In the genomic region with DNA sequence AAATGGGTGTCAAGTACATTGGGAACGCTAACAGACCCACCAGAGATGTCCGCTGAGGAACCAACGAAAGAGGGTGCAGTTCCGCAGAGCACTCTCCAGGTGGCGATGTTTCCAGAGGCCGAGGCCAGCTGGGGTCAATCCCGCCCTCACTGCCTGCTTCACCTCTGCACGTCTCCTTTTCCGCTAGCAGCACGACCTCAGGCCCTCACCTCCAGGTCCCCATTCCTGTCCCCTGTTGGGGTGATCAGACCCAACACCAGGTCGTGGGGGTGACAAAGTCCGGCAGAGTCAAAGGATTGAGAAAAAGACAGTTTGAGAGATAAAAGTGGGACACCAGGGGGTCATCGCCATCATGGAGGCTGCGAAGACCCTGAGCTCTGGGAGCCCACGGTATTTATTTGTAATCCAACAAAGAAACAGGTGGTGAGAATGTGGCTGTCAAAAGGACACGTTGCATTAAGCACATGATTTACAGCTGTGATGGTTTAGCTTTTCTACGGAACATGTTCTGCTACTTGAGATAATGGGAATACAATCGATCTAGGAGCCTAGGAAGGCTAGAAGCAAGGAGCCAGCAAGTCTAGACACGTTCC, we compare ENCODE assay signal across 2 cellular contexts.
TF ChIP-seq lines count a peak whose summit lies in the region.

No MANE protein-coding gene starts in this region.

TF ChIP-seq in SK-N-SH treated with all-trans-retinoic acid at 6 μM for 48 hours, 23 proteins besides CTCF, POLR2A, EP300 and RAD21:
- TF ChIP-seq ZC3H10 (CRISPR knock-in tag; IDR thresholded peaks at IDR 0.05) (no peak), SNAI2 (CRISPR knock-in tag; IDR thresholded peaks at IDR 0.05) (no peak)
TF ChIP-seq in SK-N-SH treated with all-trans-retinoic acid at 6 μM for 48 hours: peak in this region for 0.

TF ChIP-seq in HepG2, 621 proteins besides CTCF, POLR2A, EP300 and RAD21 (continues in another document):
- peak; percentile 86 for TF ChIP-seq STAG1 (CRISPR knock-in tag; IDR thresholded peaks at IDR 0.05)
- no peak for TF ChIP-seq JUN (CRISPR knock-in tag; IDR thresholded peaks at IDR 0.05)
- TF ChIP-seq, protein P1, sequence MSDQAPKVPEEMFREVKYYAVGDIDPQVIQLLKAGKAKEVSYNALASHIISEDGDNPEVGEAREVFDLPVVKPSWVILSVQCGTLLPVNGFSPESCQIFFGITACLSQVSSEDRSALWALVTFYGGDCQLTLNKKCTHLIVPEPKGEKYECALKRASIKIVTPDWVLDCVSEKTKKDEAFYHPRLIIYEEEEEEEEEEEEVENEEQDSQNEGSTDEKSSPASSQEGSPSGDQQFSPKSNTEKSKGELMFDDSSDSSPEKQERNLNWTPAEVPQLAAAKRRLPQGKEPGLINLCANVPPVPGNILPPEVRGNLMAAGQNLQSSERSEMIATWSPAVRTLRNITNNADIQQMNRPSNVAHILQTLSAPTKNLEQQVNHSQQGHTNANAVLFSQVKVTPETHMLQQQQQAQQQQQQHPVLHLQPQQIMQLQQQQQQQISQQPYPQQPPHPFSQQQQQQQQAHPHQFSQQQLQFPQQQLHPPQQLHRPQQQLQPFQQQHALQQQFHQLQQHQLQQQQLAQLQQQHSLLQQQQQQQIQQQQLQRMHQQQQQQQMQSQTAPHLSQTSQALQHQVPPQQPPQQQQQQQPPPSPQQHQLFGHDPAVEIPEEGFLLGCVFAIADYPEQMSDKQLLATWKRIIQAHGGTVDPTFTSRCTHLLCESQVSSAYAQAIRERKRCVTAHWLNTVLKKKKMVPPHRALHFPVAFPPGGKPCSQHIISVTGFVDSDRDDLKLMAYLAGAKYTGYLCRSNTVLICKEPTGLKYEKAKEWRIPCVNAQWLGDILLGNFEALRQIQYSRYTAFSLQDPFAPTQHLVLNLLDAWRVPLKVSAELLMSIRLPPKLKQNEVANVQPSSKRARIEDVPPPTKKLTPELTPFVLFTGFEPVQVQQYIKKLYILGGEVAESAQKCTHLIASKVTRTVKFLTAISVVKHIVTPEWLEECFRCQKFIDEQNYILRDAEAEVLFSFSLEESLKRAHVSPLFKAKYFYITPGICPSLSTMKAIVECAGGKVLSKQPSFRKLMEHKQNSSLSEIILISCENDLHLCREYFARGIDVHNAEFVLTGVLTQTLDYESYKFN (CRISPR knock-in tag; conservative IDR thresholded peaks at IDR 0.05), result no peak
- TF ChIP-seq, protein P2, sequence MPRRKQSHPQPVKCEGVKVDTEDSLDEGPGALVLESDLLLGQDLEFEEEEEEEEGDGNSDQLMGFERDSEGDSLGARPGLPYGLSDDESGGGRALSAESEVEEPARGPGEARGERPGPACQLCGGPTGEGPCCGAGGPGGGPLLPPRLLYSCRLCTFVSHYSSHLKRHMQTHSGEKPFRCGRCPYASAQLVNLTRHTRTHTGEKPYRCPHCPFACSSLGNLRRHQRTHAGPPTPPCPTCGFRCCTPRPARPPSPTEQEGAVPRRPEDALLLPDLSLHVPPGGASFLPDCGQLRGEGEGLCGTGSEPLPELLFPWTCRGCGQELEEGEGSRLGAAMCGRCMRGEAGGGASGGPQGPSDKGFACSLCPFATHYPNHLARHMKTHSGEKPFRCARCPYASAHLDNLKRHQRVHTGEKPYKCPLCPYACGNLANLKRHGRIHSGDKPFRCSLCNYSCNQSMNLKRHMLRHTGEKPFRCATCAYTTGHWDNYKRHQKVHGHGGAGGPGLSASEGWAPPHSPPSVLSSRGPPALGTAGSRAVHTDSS (CRISPR knock-in tag; conservative IDR thresholded peaks at IDR 0.05), result no peak
- TF ChIP-seq ZNF605 (CRISPR knock-in tag; IDR thresholded peaks at IDR 0.05), result no peak
- no peak for TF ChIP-seq SP2 (CRISPR knock-in tag; IDR thresholded peaks at IDR 0.05)
- TF ChIP-seq MAZ (IDR thresholded peaks at IDR 0.05; ENCODE audit: borderline replicate concordance, low read depth, low read length), result no peak
- TF ChIP-seq MAZ (CRISPR knock-in tag; IDR thresholded peaks at IDR 0.05; ENCODE audit: low read depth), result no peak
- no peak for TF ChIP-seq ZSCAN20 (CRISPR knock-in tag; IDR thresholded peaks at IDR 0.05; ENCODE audit: borderline replicate concordance)
- TF ChIP-seq PHF21A (CRISPR knock-in tag; IDR thresholded peaks at IDR 0.05), result no peak
- no peak for TF ChIP-seq FOSL1 (CRISPR knock-in tag; IDR thresholded peaks at IDR 0.05; ENCODE audit: borderline replicate concordance)
- TF ChIP-seq POLR2G (IDR thresholded peaks at IDR 0.05; ENCODE audit: low read depth, low read length), result no peak
- no peak for TF ChIP-seq ZNF441 (CRISPR knock-in tag; IDR thresholded peaks at IDR 0.05; ENCODE audit: borderline replicate concordance)
- no peak for TF ChIP-seq MAFF (IDR thresholded peaks at IDR 0.05; ENCODE audit: low read depth, low read length)
- no peak for TF ChIP-seq ZNF382 (CRISPR knock-in tag; IDR thresholded peaks at IDR 0.05; ENCODE audit: borderline replicate concordance)
- no peak for TF ChIP-seq HNRNPH1 (optimal IDR thresholded peaks at IDR 0.05; ENCODE audit: low read depth, low read length)
- TF ChIP-seq, protein P3, sequence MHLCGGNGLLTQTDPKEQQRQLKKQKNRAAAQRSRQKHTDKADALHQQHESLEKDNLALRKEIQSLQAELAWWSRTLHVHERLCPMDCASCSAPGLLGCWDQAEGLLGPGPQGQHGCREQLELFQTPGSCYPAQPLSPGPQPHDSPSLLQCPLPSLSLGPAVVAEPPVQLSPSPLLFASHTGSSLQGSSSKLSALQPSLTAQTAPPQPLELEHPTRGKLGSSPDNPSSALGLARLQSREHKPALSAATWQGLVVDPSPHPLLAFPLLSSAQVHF (CRISPR knock-in tag; IDR thresholded peaks at IDR 0.05), result no peak
- no peak for TF ChIP-seq ZNF34 (CRISPR knock-in tag; IDR thresholded peaks at IDR 0.05; ENCODE audit: borderline replicate concordance)
- TF ChIP-seq MEF2D (CRISPR knock-in tag; IDR thresholded peaks at IDR 0.05), result no peak
- TF ChIP-seq, protein P4, sequence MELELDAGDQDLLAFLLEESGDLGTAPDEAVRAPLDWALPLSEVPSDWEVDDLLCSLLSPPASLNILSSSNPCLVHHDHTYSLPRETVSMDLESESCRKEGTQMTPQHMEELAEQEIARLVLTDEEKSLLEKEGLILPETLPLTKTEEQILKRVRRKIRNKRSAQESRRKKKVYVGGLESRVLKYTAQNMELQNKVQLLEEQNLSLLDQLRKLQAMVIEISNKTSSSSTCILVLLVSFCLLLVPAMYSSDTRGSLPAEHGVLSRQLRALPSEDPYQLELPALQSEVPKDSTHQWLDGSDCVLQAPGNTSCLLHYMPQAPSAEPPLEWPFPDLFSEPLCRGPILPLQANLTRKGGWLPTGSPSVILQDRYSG (CRISPR knock-in tag; IDR thresholded peaks at IDR 0.05), result no peak
- TF ChIP-seq, protein P5, sequence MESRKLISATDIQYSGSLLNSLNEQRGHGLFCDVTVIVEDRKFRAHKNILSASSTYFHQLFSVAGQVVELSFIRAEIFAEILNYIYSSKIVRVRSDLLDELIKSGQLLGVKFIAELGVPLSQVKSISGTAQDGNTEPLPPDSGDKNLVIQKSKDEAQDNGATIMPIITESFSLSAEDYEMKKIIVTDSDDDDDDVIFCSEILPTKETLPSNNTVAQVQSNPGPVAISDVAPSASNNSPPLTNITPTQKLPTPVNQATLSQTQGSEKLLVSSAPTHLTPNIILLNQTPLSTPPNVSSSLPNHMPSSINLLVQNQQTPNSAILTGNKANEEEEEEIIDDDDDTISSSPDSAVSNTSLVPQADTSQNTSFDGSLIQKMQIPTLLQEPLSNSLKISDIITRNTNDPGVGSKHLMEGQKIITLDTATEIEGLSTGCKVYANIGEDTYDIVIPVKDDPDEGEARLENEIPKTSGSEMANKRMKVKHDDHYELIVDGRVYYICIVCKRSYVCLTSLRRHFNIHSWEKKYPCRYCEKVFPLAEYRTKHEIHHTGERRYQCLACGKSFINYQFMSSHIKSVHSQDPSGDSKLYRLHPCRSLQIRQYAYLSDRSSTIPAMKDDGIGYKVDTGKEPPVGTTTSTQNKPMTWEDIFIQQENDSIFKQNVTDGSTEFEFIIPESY (CRISPR knock-in tag; IDR thresholded peaks at IDR 0.05), result peak; percentile 82
- TF ChIP-seq IRF2 (CRISPR knock-in tag; IDR thresholded peaks at IDR 0.05), result no peak
- TF ChIP-seq, protein P6, sequence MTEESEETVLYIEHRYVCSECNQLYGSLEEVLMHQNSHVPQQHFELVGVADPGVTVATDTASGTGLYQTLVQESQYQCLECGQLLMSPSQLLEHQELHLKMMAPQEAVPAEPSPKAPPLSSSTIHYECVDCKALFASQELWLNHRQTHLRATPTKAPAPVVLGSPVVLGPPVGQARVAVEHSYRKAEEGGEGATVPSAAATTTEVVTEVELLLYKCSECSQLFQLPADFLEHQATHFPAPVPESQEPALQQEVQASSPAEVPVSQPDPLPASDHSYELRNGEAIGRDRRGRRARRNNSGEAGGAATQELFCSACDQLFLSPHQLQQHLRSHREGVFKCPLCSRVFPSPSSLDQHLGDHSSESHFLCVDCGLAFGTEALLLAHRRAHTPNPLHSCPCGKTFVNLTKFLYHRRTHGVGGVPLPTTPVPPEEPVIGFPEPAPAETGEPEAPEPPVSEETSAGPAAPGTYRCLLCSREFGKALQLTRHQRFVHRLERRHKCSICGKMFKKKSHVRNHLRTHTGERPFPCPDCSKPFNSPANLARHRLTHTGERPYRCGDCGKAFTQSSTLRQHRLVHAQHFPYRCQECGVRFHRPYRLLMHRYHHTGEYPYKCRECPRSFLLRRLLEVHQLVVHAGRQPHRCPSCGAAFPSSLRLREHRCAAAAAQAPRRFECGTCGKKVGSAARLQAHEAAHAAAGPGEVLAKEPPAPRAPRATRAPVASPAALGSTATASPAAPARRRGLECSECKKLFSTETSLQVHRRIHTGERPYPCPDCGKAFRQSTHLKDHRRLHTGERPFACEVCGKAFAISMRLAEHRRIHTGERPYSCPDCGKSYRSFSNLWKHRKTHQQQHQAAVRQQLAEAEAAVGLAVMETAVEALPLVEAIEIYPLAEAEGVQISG (CRISPR knock-in tag; IDR thresholded peaks at IDR 0.05), result peak; percentile 53
- TF ChIP-seq, protein P7, sequence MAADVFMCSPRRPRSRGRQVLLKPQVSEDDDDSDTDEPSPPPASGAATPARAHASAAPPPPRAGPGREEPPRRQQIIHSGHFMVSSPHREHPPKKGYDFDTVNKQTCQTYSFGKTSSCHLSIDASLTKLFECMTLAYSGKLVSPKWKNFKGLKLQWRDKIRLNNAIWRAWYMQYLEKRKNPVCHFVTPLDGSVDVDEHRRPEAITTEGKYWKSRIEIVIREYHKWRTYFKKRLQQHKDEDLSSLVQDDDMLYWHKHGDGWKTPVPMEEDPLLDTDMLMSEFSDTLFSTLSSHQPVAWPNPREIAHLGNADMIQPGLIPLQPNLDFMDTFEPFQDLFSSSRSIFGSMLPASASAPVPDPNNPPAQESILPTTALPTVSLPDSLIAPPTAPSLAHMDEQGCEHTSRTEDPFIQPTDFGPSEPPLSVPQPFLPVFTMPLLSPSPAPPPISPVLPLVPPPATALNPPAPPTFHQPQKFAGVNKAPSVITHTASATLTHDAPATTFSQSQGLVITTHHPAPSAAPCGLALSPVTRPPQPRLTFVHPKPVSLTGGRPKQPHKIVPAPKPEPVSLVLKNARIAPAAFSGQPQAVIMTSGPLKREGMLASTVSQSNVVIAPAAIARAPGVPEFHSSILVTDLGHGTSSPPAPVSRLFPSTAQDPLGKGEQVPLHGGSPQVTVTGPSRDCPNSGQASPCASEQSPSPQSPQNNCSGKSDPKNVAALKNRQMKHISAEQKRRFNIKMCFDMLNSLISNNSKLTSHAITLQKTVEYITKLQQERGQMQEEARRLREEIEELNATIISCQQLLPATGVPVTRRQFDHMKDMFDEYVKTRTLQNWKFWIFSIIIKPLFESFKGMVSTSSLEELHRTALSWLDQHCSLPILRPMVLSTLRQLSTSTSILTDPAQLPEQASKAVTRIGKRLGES (CRISPR knock-in tag; IDR thresholded peaks at IDR 0.05; ENCODE audit: borderline replicate concordance), result no peak
- TF ChIP-seq NR3C1 (CRISPR knock-in tag; IDR thresholded peaks at IDR 0.05), result no peak
- TF ChIP-seq CHD2 (IDR thresholded peaks at IDR 0.05; ENCODE audit: low read depth, low read length), result no peak
- no peak for TF ChIP-seq ETV5 (CRISPR knock-in tag; IDR thresholded peaks at IDR 0.05; ENCODE audit: borderline replicate concordance)
- TF ChIP-seq, protein P8, sequence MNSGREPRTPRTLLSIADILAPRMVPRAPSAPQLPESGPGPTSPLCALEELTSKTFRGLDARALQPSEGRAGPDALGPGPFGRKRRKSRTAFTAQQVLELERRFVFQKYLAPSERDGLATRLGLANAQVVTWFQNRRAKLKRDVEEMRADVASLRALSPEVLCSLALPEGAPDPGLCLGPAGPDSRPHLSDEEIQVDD (CRISPR knock-in tag; IDR thresholded peaks at IDR 0.05; ENCODE audit: borderline replicate concordance), result no peak
